1 cellular context compared by ENCODE assay signal in genomic region chr3:94062513-94063404, GRCh38.
TF ChIP-seq lines count a peak whose summit lies in the region.

Gene DHFR2 (minus strand): TSS chr3:94062916. CDS start chr3:94061511, 1,405 bp downstream.
Gene NSUN3 (plus strand): TSS chr3:94063061. CDS start chr3:94063127, 66 bp downstream.

TF ChIP-seq in HepG2, 621 proteins besides CTCF, POLR2A, EP300 and RAD21 (continued from another document):
- TF ChIP-seq, protein P1, sequence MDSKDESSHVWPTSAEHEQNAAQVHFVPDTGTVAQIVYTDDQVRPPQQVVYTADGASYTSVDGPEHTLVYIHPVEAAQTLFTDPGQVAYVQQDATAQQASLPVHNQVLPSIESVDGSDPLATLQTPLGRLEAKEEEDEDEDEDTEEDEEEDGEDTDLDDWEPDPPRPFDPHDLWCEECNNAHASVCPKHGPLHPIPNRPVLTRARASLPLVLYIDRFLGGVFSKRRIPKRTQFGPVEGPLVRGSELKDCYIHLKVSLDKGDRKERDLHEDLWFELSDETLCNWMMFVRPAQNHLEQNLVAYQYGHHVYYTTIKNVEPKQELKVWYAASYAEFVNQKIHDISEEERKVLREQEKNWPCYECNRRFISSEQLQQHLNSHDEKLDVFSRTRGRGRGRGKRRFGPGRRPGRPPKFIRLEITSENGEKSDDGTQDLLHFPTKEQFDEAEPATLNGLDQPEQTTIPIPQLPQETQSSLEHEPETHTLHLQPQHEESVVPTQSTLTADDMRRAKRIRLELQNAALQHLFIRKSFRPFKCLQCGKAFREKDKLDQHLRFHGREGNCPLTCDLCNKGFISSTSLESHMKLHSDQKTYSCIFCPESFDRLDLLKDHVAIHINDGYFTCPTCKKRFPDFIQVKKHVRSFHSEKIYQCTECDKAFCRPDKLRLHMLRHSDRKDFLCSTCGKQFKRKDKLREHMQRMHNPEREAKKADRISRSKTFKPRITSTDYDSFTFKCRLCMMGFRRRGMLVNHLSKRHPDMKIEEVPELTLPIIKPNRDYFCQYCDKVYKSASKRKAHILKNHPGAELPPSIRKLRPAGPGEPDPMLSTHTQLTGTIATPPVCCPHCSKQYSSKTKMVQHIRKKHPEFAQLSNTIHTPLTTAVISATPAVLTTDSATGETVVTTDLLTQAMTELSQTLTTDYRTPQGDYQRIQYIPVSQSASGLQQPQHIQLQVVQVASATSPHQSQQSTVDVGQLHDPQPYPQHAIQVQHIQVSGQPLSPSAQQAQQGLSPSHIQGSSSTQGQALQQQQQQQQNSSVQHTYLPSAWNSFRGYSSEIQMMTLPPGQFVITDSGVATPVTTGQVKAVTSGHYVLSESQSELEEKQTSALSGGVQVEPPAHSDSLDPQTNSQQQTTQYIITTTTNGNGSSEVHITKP (CRISPR knock-in tag; IDR thresholded peaks at IDR 0.05; ENCODE audit: low read depth): peak; percentile 64; the same call in 1 of the 2 replicates
- TF ChIP-seq SOX6 (IDR thresholded peaks at IDR 0.05) (no peak), SOX6 (CRISPR knock-in tag; IDR thresholded peaks at IDR 0.05) (peak; percentile 59; the same call in 1 of the 2 replicates), ZNF225 (CRISPR knock-in tag; IDR thresholded peaks at IDR 0.05) (no peak), RAD51 (IDR thresholded peaks at IDR 0.05; ENCODE audit: borderline replicate concordance) (no peak), AHR (CRISPR knock-in tag; IDR thresholded peaks at IDR 0.05) (no peak)
